Comparison of ENCODE assay signal across 22 cellular contexts in the genomic region with DNA sequence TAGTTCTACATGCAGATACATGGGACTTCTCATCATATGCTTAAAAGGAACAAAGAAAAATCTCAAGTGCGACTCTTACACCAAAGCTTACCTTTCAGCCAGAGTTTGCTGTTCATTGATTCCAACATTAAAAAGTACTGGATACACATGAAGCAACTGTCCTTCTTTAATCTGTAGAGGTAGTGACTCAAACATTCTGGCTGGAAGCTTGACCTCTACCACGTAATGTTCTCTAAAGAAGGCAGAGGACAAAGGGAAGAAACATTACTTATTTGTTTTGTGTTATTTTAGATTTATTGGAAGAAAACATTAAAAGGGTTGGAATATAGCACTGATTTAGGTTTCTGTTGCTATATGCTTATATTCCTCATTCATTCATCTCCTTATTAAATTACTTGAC.
DNase-seq lines count a peak whose midpoint lies in the region; FAIRE-seq and TF ChIP-seq lines count a peak whose summit lies in the region.
"Had no signal": no experiment of that assay in that cellular context is flagged by ENCODE, and none has a peak within 500 bp of the region (broad histone marks: within the 10 kb centered on the region; RNA-seq: fewer than 3 reads in every experiment).

No MANE protein-coding gene starts in this region.

- intact Hi-C loops in endothelial cell of umbilical vein (cut with micrococcal nuclease) = no loop called here

- BruUV-seq in endothelial cell of umbilical vein (replicated peaks; lab: Mats Ljungman, UMichigan) = no TSS peak

- FAIRE-seq in endothelial cell of umbilical vein (lab: Jason Lieb, UNC) = peak; percentile 37
- FAIRE-seq: HepG2, K562 had no signal

- H3K27ac ChIP-seq in ACC112 (ENCODE audit: low read depth, low read length) (peak overlapping the region; percentile 37), endothelial cell of umbilical vein (ENCODE audit: insufficient read depth, low read depth, low read length) (no peak overlapping the region)
- H3K27ac ChIP-seq: 22Rv1 had no signal

- DNase-seq in amniotic epithelial cell (ENCODE audit: low read depth) = peak; percentile 52
- DNase-seq in endothelial cell of umbilical vein (ENCODE audit: low read depth, low spot score) = peak; percentile 60
- peak; percentile 13 for DNase-seq in non-pigmented ciliary epithelial cell (ENCODE audit: low read depth)
- DNase-seq in activated CD4-positive, alpha-beta T cell treated with anti-CD3 and anti-CD28 coated beads for 48 hours = no peak
- no peak for DNase-seq in DMS 273 treated with DMSO at 0.1 percent for 48 hours (lab: John Stamatoyannopoulos, UW)
- DNase-seq in NCI-H345 (lab: John Stamatoyannopoulos, UW) = no peak
- DNase-seq in cerebellum (ENCODE audit: low spot score) = no peak
- DNase-seq: Calu3, DMS153, H7, Kasumi-1, MG63, NCI-H1105 treated with DMSO at 0.1 percent for 48 hours, NCI-H2029, NCI-H510A, NCI-H69, Right ventricle myocardium superior, RPMI8226 had no signal

- dilution Hi-C loops in endothelial cell of umbilical vein (cut with MboI; ENCODE audit: extremely low pct_ligation_motif_present, low sequenced_read_pairs) = no loop called here

- H3K4me3 ChIP-seq in ACC112 (ENCODE audit: low read depth, low read length) (no peak overlapping the region), endothelial cell of umbilical vein (replicated peaks in 1 of 3; ENCODE audit: insufficient read depth in 1 of 3, low read depth in 1 of 3, low read length in 3 of 3) (no peak overlapping the region)
- H3K4me3 ChIP-seq: K562, MG63 had no signal

- TF ChIP-seq POLR2A in endothelial cell of umbilical vein (IDR thresholded peaks at IDR 0.05; ENCODE audit: low read depth, low read length) = no peak

- H3K79me2 ChIP-seq in ACC112 (ENCODE audit: control insufficient read depth, insufficient read depth, low read length, unreplicated experiment) = no peaks in the 10 kb centered on the region
- H3K79me2 ChIP-seq in endothelial cell of umbilical vein (ENCODE audit: control insufficient read depth, insufficient read depth, low read length) = no peaks in the 10 kb centered on the region

- H3K9me3 ChIP-seq in endothelial cell of umbilical vein (replicated peaks; ENCODE audit: control insufficient read depth, insufficient read depth, low read length) = no peaks in the 10 kb centered on the region
- H3K9me3 ChIP-seq: MG63 had no signal

- H3K4me1 ChIP-seq in ACC112 (ENCODE audit: control insufficient read depth, insufficient read depth, low read length, unreplicated experiment) (peaks cover 6% of the 10 kb centered on the region), endothelial cell of umbilical vein (ENCODE audit: control insufficient read depth, extremely low read depth, insufficient read depth, low read length) (peaks cover 7% of the 10 kb centered on the region)

- H4K20me1 ChIP-seq in endothelial cell of umbilical vein (replicated peaks; ENCODE audit: control insufficient read depth, extremely low read depth, insufficient read depth, low read length) = no peaks in the 10 kb centered on the region

- H3K27me3 ChIP-seq in ACC112 (ENCODE audit: insufficient read depth, low read length) (no peaks in the 10 kb centered on the region), endothelial cell of umbilical vein (ENCODE audit: control insufficient read depth in 2 of 2, insufficient read depth in 2 of 2, low read length in 2 of 2) (no peaks in the 10 kb centered on the region)
- H3K27me3 ChIP-seq: MG63 had no signal

- POLR2A ChIA-PET in endothelial cell of umbilical vein (lab: Charles Lee) = no interaction called here

- TF ChIP-seq CTCF in endothelial cell of umbilical vein (IDR thresholded peaks at IDR 0.05; ENCODE audit: extremely low read depth in 1 of 2, insufficient read depth in 1 of 2, low read depth in 1 of 2, low read length in 2 of 2) = no peak

- no peaks in the 10 kb centered on the region for H3K9me1 ChIP-seq in endothelial cell of umbilical vein (replicated peaks; ENCODE audit: control insufficient read depth, extremely low read depth, insufficient read depth, low read length)

- H3K36me3 ChIP-seq in ACC112 (ENCODE audit: insufficient read depth, low read length) (no peaks in the 10 kb centered on the region; the same call in 1 of the 2 replicates), endothelial cell of umbilical vein (ENCODE audit: control insufficient read depth in 2 of 2, extremely low read depth in 1 of 2, insufficient read depth in 2 of 2, low read length in 2 of 2) (no peaks in the 10 kb centered on the region)
- H3K36me3 ChIP-seq: MG63 had no signal

- no peak overlapping the region for H3K9ac ChIP-seq in endothelial cell of umbilical vein (replicated peaks; ENCODE audit: extremely low read depth, insufficient read depth, low read length)

- no peak overlapping the region for H2AFZ ChIP-seq in ACC112 (ENCODE audit: low read length, unreplicated experiment)
- peak overlapping the region; percentile 44 for H2AFZ ChIP-seq in endothelial cell of umbilical vein (ENCODE audit: low read depth, low read length)

- CTCF ChIA-PET in endothelial cell of umbilical vein (lab: Charles Lee) = interaction anchor here (1.0 to 1.4 kb wide), 4 partner anchors 10 to 17 kb away, joined by 3 to 4 read pairs (median 3); no protein-coding TSS in a partner anchor

- H3K4me2 ChIP-seq in endothelial cell of umbilical vein (ENCODE audit: insufficient read depth, low read length) = peak overlapping the region; percentile 31

TF ChIP-seq in endothelial cell of umbilical vein, 7 proteins besides CTCF, POLR2A, EP300 and RAD21:
- TF ChIP-seq FOS (IDR thresholded peaks at IDR 0.05; ENCODE audit: borderline replicate concordance, insufficient read depth, low read length) = no peak
- no peak for TF ChIP-seq GATA2 (IDR thresholded peaks at IDR 0.05; ENCODE audit: insufficient read depth, insufficient read length, low read depth, low read length)
TF ChIP-seq in endothelial cell of umbilical vein: peak in this region for 0.

Comparison
In these comparisons a context has a peak if more than half of its experiments do, and no peak if none do; other contexts are left out.
1. DNase-seq: peak in amniotic epithelial cell (single experiment), endothelial cell of umbilical vein (single experiment) and non-pigmented ciliary epithelial cell (single experiment); none in activated CD4-positive, alpha-beta T cell treated with anti-CD3 and anti-CD28 coated beads for 48 hours (single experiment), DMS 273 treated with DMSO at 0.1 percent for 48 hours (single experiment), NCI-H345 (single experiment) and cerebellum (single experiment).